In genomic region chr3:13191016-13191415, GRCh38 we compare ENCODE assay signal across 18 cellular contexts.
A peak's percentile ranks its signal among the peaks of the same experiment; 100 is the strongest.
DNase-seq lines count a peak whose midpoint lies in the region; ATAC-seq and TF ChIP-seq lines count a peak whose summit lies in the region.
"Had no signal": no experiment of that assay in that cellular context is flagged by ENCODE, and none has a peak within 500 bp of the region (broad histone marks: within the 10 kb centered on the region; RNA-seq: fewer than 3 reads in every experiment).

No MANE protein-coding gene starts in this region.

- in situ Hi-C loops in G401 (cut with HindIII; ENCODE audit: low sequenced_read_pairs), result no loop called here

- peak; percentile 76 for DNase-seq in G401 (ENCODE audit: low spot score)
- no peak for DNase-seq in T-helper 17 cell
- no peak for DNase-seq in endothelial cell (ENCODE audit: low spot score)
- DNase-seq in stimulated activated effector memory CD8-positive, alpha-beta T cell treated with anti-CD3 and anti-CD28 coated beads, Interleukin-12 subunit alpha, Interleukin-12 subunit beta, amount 100 ng/mL, for 72 hours (ENCODE audit: low spot score in 2 of 2), result no peak
- DNase-seq in chondrocyte (ENCODE audit: low spot score), result no peak
- no peak for DNase-seq in activated T-cell treated with anti-CD3 and anti-CD28 coated beads for 4 hours
- DNase-seq in ovary, result no peak
- DNase-seq: CD8-positive, alpha-beta T cell; DND-41; MM.1S; NCI-H1048; NCI-H1417 treated with DMSO at 0.1 percent for 48 hours; NCI-H187; NCI-H446; NCI-H526; PC-3; Right ventricle myocardium superior had no signal

- H3K27me3 Mint-ChIP-seq in T-helper 17 cell (no peaks in the 10 kb centered on the region), endothelial cell (ENCODE audit: unreplicated experiment) (peaks cover 11% of the 10 kb centered on the region), chondrocyte (ENCODE audit: low read depth) (no peaks in the 10 kb centered on the region)

- H3K4me1 ChIP-seq in ovary (ENCODE audit: insufficient read depth), result no peaks in the 10 kb centered on the region

- TF ChIP-seq CTCF in endothelial cell (IDR thresholded peaks at IDR 0.05; ENCODE audit: unreplicated experiment) (no peak), chondrocyte (IDR thresholded peaks at IDR 0.05) (no peak), ovary (IDR thresholded peaks at IDR 0.05) (no peak)

- no peak overlapping the region for H3K4me3 ChIP-seq in ovary
- H3K4me3 ChIP-seq: K562 had no signal

- H3K9me3 ChIP-seq in T-helper 17 cell (ENCODE audit: control insufficient read depth, low read length, poor library complexity, severe bottlenecking), result no peaks in the 10 kb centered on the region
- H3K9me3 ChIP-seq in ovary, result no peaks in the 10 kb centered on the region

- peak overlapping the region; percentile 19 for H3K27ac Mint-ChIP-seq in T-helper 17 cell
- peak overlapping the region; percentile 70 for H3K27ac Mint-ChIP-seq in endothelial cell (ENCODE audit: unreplicated experiment)
- peak overlapping the region; percentile 96 for H3K27ac Mint-ChIP-seq in stimulated activated effector memory CD8-positive, alpha-beta T cell treated with anti-CD3 and anti-CD28 coated beads, Interleukin-12 subunit alpha, Interleukin-12 subunit beta, amount 100 ng/mL, for 72 hours
- H3K27ac Mint-ChIP-seq in chondrocyte (ENCODE audit: unreplicated experiment), result no peak overlapping the region
- H3K27ac Mint-ChIP-seq: CD8-positive, alpha-beta T cell had no signal

- intact Hi-C loops in ovary (cut with DNase I), result no loop called here

- TF ChIP-seq EP300 in ovary (IDR thresholded peaks at IDR 0.05), result no peak

- no peak for TF ChIP-seq POLR2A in ovary (IDR thresholded peaks at IDR 0.05)

- H3K9me3 Mint-ChIP-seq in endothelial cell (ENCODE audit: unreplicated experiment) (peaks cover 4% of the 10 kb centered on the region), chondrocyte (ENCODE audit: low read depth) (no peaks in the 10 kb centered on the region)
- H3K9me3 Mint-ChIP-seq in stimulated activated effector memory CD8-positive, alpha-beta T cell treated with anti-CD3 and anti-CD28 coated beads, Interleukin-12 subunit alpha, Interleukin-12 subunit beta, amount 100 ng/mL, for 72 hours, result peaks cover 5% of the 10 kb centered on the region

- H3K27ac ChIP-seq in ovary, result no peak overlapping the region

- H3K36me3 Mint-ChIP-seq in T-helper 17 cell (ENCODE audit: low read depth) (no peaks in the 10 kb centered on the region), endothelial cell (ENCODE audit: low read depth, unreplicated experiment) (peaks cover 18% of the 10 kb centered on the region), chondrocyte (ENCODE audit: low read depth) (no peaks in the 10 kb centered on the region)
- no peaks in the 10 kb centered on the region for H3K36me3 Mint-ChIP-seq in stimulated activated effector memory CD8-positive, alpha-beta T cell treated with anti-CD3 and anti-CD28 coated beads, Interleukin-12 subunit alpha, Interleukin-12 subunit beta, amount 100 ng/mL, for 72 hours
- H3K36me3 Mint-ChIP-seq: CD8-positive, alpha-beta T cell had no signal

- H3K4me3 Mint-ChIP-seq in T-helper 17 cell (no peak overlapping the region), endothelial cell (ENCODE audit: unreplicated experiment) (peak overlapping the region; percentile 28), chondrocyte (ENCODE audit: unreplicated experiment) (no peak overlapping the region)
- no peak overlapping the region for H3K4me3 Mint-ChIP-seq in stimulated activated effector memory CD8-positive, alpha-beta T cell treated with anti-CD3 and anti-CD28 coated beads, Interleukin-12 subunit alpha, Interleukin-12 subunit beta, amount 100 ng/mL, for 72 hours
- H3K4me3 Mint-ChIP-seq: CD8-positive, alpha-beta T cell had no signal

- no peaks in the 10 kb centered on the region for H3K36me3 ChIP-seq in ovary

- H3K27me3 ChIP-seq in ovary, result no peaks in the 10 kb centered on the region

- 81 to 85% (median 82%) methylated on average over 12 of the region's 12 CpGs for WGBS in ovary, 3 donors

- no peak for ATAC-seq in T-helper 17 cell
- ATAC-seq in stimulated activated effector memory CD8-positive, alpha-beta T cell treated with anti-CD3 and anti-CD28 coated beads, Interleukin-12 subunit alpha, Interleukin-12 subunit beta, amount 100 ng/mL, for 72 hours, result no peak
- ATAC-seq: CD8-positive, alpha-beta T cell; K562; PC-3 had no signal

- H3K4me1 Mint-ChIP-seq in T-helper 17 cell, result peaks cover 47% of the 10 kb centered on the region
- peaks cover 67% of the 10 kb centered on the region for H3K4me1 Mint-ChIP-seq in endothelial cell (ENCODE audit: unreplicated experiment)
- H3K4me1 Mint-ChIP-seq in stimulated activated effector memory CD8-positive, alpha-beta T cell treated with anti-CD3 and anti-CD28 coated beads, Interleukin-12 subunit alpha, Interleukin-12 subunit beta, amount 100 ng/mL, for 72 hours, result peaks cover 73% of the 10 kb centered on the region
- peaks cover 41% of the 10 kb centered on the region for H3K4me1 Mint-ChIP-seq in chondrocyte (ENCODE audit: low read depth)
